Comparison of ENCODE assay signal across 7 cellular contexts in genomic region chr20:26252256-26252975, GRCh38.
DNase-seq lines count a peak whose midpoint lies in the region; ATAC-seq and TF ChIP-seq lines count a peak whose summit lies in the region.
"Not testable (repeated sequence)": the region's sequence is repeated elsewhere in the genome, so short reads cannot be mapped to it uniquely, and the experiment has no call there.

No MANE protein-coding gene starts in this region.

- ATAC-seq in CD4-positive, CD25-positive, alpha-beta regulatory T cell (ENCODE audit: low read depth in 2 of 2) = peak; percentile 79 to 88
- not testable (repeated sequence) for ATAC-seq in WTC11
- peak; percentile 83 to 99 for ATAC-seq in naive thymus-derived CD8-positive, alpha-beta T cell

- not testable (repeated sequence) for TF ChIP-seq CTCF in WTC11 (IDR thresholded peaks at IDR 0.05)

- peak in 2 of 3 donors; percentile 3 to 61 for DNase-seq in CD4-positive, CD25-positive, alpha-beta regulatory T cell
- peak; percentile 7 for DNase-seq in DMS53 (lab: John Stamatoyannopoulos, UW)
- DNase-seq in NCI-H2171 (lab: John Stamatoyannopoulos, UW) = peak; percentile 76
- peak; percentile 60 for DNase-seq in WTC11 (ENCODE audit: low spot score)
- DNase-seq in activated naive CD4-positive, alpha-beta T cell treated with anti-CD3 and anti-CD28 coated beads for 36 hours = peak; percentile 26
- DNase-seq in central memory CD4-positive, alpha-beta T cell = peak; percentile 46
- DNase-seq in naive thymus-derived CD8-positive, alpha-beta T cell = peak in 7 of 10 donors; percentile 4 to 63 (median 35)

- H3K27ac Mint-ChIP-seq in CD4-positive, CD25-positive, alpha-beta regulatory T cell = peak overlapping the region; percentile 43 to 92 (median 90)
- not testable (repeated sequence) for H3K27ac Mint-ChIP-seq in WTC11; activated naive CD4-positive, alpha-beta T cell treated with anti-CD3 and anti-CD28 coated beads for 36 hours
- peak overlapping the region in 7 of 10 donors; percentile 32 to 92 (median 90) for H3K27ac Mint-ChIP-seq in naive thymus-derived CD8-positive, alpha-beta T cell

- H3K36me3 Mint-ChIP-seq in CD4-positive, CD25-positive, alpha-beta regulatory T cell; WTC11; activated naive CD4-positive, alpha-beta T cell treated with anti-CD3 and anti-CD28 coated beads for 36 hours (ENCODE audit: low read depth); naive thymus-derived CD8-positive, alpha-beta T cell: not testable (repeated sequence)

- CTCF ChIA-PET in WTC11 (lab: Charles Lee); activated naive CD4-positive, alpha-beta T cell treated with anti-CD3 and anti-CD28 coated beads for 36 hours (lab: Charles Lee): not testable (repeated sequence)

- not testable (repeated sequence) for H3K9me3 ChIP-seq in CD4-positive, CD25-positive, alpha-beta regulatory T cell (ENCODE audit: control insufficient read depth in 2 of 2, low read length in 2 of 2)

- peaks cover 0 to 16% (median 7%) of the 10 kb centered on the region in 4 donors for H3K4me1 Mint-ChIP-seq in CD4-positive, CD25-positive, alpha-beta regulatory T cell
- not testable (repeated sequence) for H3K4me1 Mint-ChIP-seq in WTC11; activated naive CD4-positive, alpha-beta T cell treated with anti-CD3 and anti-CD28 coated beads for 36 hours (ENCODE audit: low read depth)
- peaks cover 7 to 13% (median 9%) of the 10 kb centered on the region in 4 donors for H3K4me1 Mint-ChIP-seq in naive thymus-derived CD8-positive, alpha-beta T cell

- not testable (repeated sequence) for H3K4me1 ChIP-seq in CD4-positive, CD25-positive, alpha-beta regulatory T cell (ENCODE audit: control insufficient read depth, insufficient read depth, low read length, poor library complexity, severe bottlenecking)

- H3K4me3 ChIP-seq in CD4-positive, CD25-positive, alpha-beta regulatory T cell (ENCODE audit: low read depth, low read length) = not testable (repeated sequence)

- POLR2A ChIA-PET in WTC11 (lab: Charles Lee); naive thymus-derived CD8-positive, alpha-beta T cell (lab: Charles Lee): not testable (repeated sequence)

- H3K27me3 Mint-ChIP-seq in CD4-positive, CD25-positive, alpha-beta regulatory T cell; WTC11 (ENCODE audit: low read depth); activated naive CD4-positive, alpha-beta T cell treated with anti-CD3 and anti-CD28 coated beads for 36 hours (ENCODE audit: low read depth); naive thymus-derived CD8-positive, alpha-beta T cell: not testable (repeated sequence)

- H3K27me3 ChIP-seq in CD4-positive, CD25-positive, alpha-beta regulatory T cell (ENCODE audit: control insufficient read depth, insufficient read depth, low read length) = not testable (repeated sequence)

- H3K36me3 ChIP-seq in CD4-positive, CD25-positive, alpha-beta regulatory T cell (ENCODE audit: control insufficient read depth, insufficient read depth, low read length) = not testable (repeated sequence)

- intact Hi-C loops in activated naive CD4-positive, alpha-beta T cell treated with anti-CD3 and anti-CD28 coated beads for 36 hours (cut with micrococcal nuclease) = loop anchor here (1.0 kb wide), 1 partner anchor 27 kb away; no protein-coding TSS in a partner anchor

- peak overlapping the region; percentile 60 for H3K27ac ChIP-seq in CD4-positive, CD25-positive, alpha-beta regulatory T cell (ENCODE audit: insufficient read depth, low read length, poor library complexity, severe bottlenecking)

- not testable (repeated sequence) for H3K4me3 Mint-ChIP-seq in CD4-positive, CD25-positive, alpha-beta regulatory T cell; WTC11; activated naive CD4-positive, alpha-beta T cell treated with anti-CD3 and anti-CD28 coated beads for 36 hours; naive thymus-derived CD8-positive, alpha-beta T cell

- H3K9me3 Mint-ChIP-seq in CD4-positive, CD25-positive, alpha-beta regulatory T cell; activated naive CD4-positive, alpha-beta T cell treated with anti-CD3 and anti-CD28 coated beads for 36 hours: not testable (repeated sequence)
- peaks cover 24% of the 10 kb centered on the region for H3K9me3 Mint-ChIP-seq in WTC11
- peaks cover 0 to 13% (median 0%) of the 10 kb centered on the region in 9 donors for H3K9me3 Mint-ChIP-seq in naive thymus-derived CD8-positive, alpha-beta T cell

Comparison
In these comparisons a context has a peak if more than half of its experiments do, and no peak if none do; other contexts are left out.
1. DNase-seq: peak in every context shown above with its lines; median percentile 76 in NCI-H2171; 60 in WTC11; 46 in central memory CD4-positive, alpha-beta T cell; 35 in naive thymus-derived CD8-positive, alpha-beta T cell; 32 in CD4-positive, CD25-positive, alpha-beta regulatory T cell; 26 in activated naive CD4-positive, alpha-beta T cell treated with anti-CD3 and anti-CD28 coated beads for 36 hours; 7 in DMS53.